ENCODE assay signal across 1 cellular context in genomic region chr16:79317026-79317425, GRCh38.
TF ChIP-seq lines count a peak whose summit lies in the region.

No MANE protein-coding gene starts in this region.

TF ChIP-seq in HepG2, 621 proteins besides CTCF, POLR2A, EP300 and RAD21 (continued from another document):
- no peak for TF ChIP-seq ZNF646 (CRISPR knock-in tag; IDR thresholded peaks at IDR 0.05)
- TF ChIP-seq FOXK2 (IDR thresholded peaks at IDR 0.05): 0 out of 2 replicates have a peak, but pooled peaks have one; percentile 13
